ENCODE assay signal across 28 cellular contexts in the genomic region with DNA sequence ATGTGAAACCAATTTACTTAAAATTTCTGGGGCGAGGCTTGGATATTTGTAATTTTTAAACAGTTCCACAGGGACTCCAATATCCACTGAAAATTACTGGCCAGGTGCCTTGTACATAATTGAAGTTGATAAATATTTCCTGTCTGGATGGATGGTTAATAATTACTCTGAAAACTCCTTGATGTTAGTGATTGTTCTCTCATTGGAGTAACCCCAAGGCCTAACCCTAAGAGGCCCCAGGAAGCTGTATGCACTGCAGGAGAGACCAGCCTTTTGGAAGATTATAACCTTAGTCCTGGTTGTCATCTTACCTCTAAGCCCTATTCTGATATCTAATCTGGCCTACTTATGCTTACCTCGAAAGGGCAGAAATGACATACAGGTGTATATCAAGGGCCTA.
"Had no signal": no experiment of that assay in that cellular context is flagged by ENCODE, and none has a peak within 500 bp of the region (broad histone marks: within the 10 kb centered on the region; RNA-seq: fewer than 3 reads in every experiment).

No MANE protein-coding gene starts in this region.

- H3K27ac Mint-ChIP-seq: activated B cell treated with CpG ODN at 0.5 μM for 24 hours; activated CD8-positive, alpha-beta T cell treated with anti-CD3 and anti-CD28 coated beads for 36 hours; activated naive CD4-positive, alpha-beta T cell treated with anti-CD3 and anti-CD28 coated beads, Interleukin-2, amount 50 U/mL, for 72 hours; activated T-cell treated with anti-CD3 and anti-CD28 coated beads, Interleukin-2, amount 50 U/mL, for 72 hours; natural killer cell treated with Interleukin-12 subunit alpha and Interleukin-12 subunit beta and Interleukin-15 and Interleukin-18, amount 100 ng/mL, for 72 hours; stimulated activated memory B cell treated with anti-CD40 and anti-IgM and Interleukin-4, amounts not matched to agents 10 μg/mL and 1 μg/mL and 100 μg/mL, for 72 hours; stimulated activated naive CD8-positive, alpha-beta T cell treated with anti-CD3 and anti-CD28 coated beads, Interleukin-15, amount 100 ng/mL, for 72 hours; T-helper 17 cell had no signal

- H3K4me1 Mint-ChIP-seq: activated B cell treated with CpG ODN at 0.5 μM for 24 hours; stimulated activated memory B cell treated with anti-CD40 and anti-IgM and Interleukin-4, amounts not matched to agents 10 μg/mL and 1 μg/mL and 100 μg/mL, for 72 hours; stimulated activated naive CD8-positive, alpha-beta T cell treated with anti-CD3 and anti-CD28 coated beads, Interleukin-15, amount 100 ng/mL, for 72 hours had no signal

- H3K36me3 Mint-ChIP-seq: activated naive CD4-positive, alpha-beta T cell treated with anti-CD3 and anti-CD28 coated beads, Interleukin-2, amount 50 U/mL, for 72 hours; natural killer cell treated with Interleukin-12 subunit alpha and Interleukin-12 subunit beta and Interleukin-15 and Interleukin-18, amount 100 ng/mL, for 72 hours; stimulated activated memory B cell treated with anti-CD40 and anti-IgM and Interleukin-4, amounts not matched to agents 10 μg/mL and 1 μg/mL and 100 μg/mL, for 72 hours had no signal

- H3K4me3 ChIP-seq: esophagus squamous epithelium, prostate gland, sigmoid colon, smooth muscle cell, thyroid gland, upper lobe of left lung had no signal

- H3K27me3 ChIP-seq: esophagus squamous epithelium, sigmoid colon, thyroid gland, upper lobe of left lung had no signal

- H3K36me3 ChIP-seq: esophagus squamous epithelium, prostate gland, sigmoid colon, thyroid gland, upper lobe of left lung had no signal

- H3K9me3 Mint-ChIP-seq: activated CD8-positive, alpha-beta T cell treated with anti-CD3 and anti-CD28 coated beads for 36 hours; activated naive CD4-positive, alpha-beta T cell treated with anti-CD3 and anti-CD28 coated beads, Interleukin-2, amount 50 U/mL, for 72 hours; activated T-cell treated with anti-CD3 and anti-CD28 coated beads, Interleukin-2, amount 50 U/mL, for 72 hours; stimulated activated memory B cell treated with anti-CD40 and anti-IgM and Interleukin-4, amounts not matched to agents 10 μg/mL and 1 μg/mL and 100 μg/mL, for 72 hours; stimulated activated naive CD8-positive, alpha-beta T cell treated with anti-CD3 and anti-CD28 coated beads, Interleukin-15, amount 100 ng/mL, for 72 hours had no signal

- H3K27me3 Mint-ChIP-seq: activated B cell treated with CpG ODN at 0.5 μM for 24 hours; stimulated activated memory B cell treated with anti-CD40 and anti-IgM and Interleukin-4, amounts not matched to agents 10 μg/mL and 1 μg/mL and 100 μg/mL, for 72 hours had no signal

- ATAC-seq: activated CD8-positive, alpha-beta T cell treated with anti-CD3 and anti-CD28 coated beads for 36 hours; activated naive CD4-positive, alpha-beta T cell treated with anti-CD3 and anti-CD28 coated beads, Interleukin-2, amount 50 U/mL, for 72 hours; activated T-cell treated with anti-CD3 and anti-CD28 coated beads, Interleukin-2, amount 50 U/mL, for 72 hours; left cardiac atrium; natural killer cell treated with Interleukin-12 subunit alpha and Interleukin-12 subunit beta and Interleukin-15 and Interleukin-18, amount 100 ng/mL, for 72 hours; stimulated activated memory B cell treated with anti-CD40 and anti-IgM and Interleukin-4, amounts not matched to agents 10 μg/mL and 1 μg/mL and 100 μg/mL, for 72 hours; stimulated activated naive CD8-positive, alpha-beta T cell treated with anti-CD3 and anti-CD28 coated beads, Interleukin-15, amount 100 ng/mL, for 72 hours; T-helper 17 cell had no signal

- DNase-seq: activated B cell treated with CpG ODN at 0.5 μM for 24 hours; activated CD4-positive, alpha-beta T cell treated with anti-CD3 and anti-CD28 coated beads, Interleukin-2, amount 50 U/mL, for 1 hour; activated CD8-positive, alpha-beta T cell treated with anti-CD3 and anti-CD28 coated beads for 36 hours; activated naive CD4-positive, alpha-beta T cell; activated T-cell treated with anti-CD3 and anti-CD28 coated beads for 4 hours; activated T-cell treated with anti-CD3 and anti-CD28 coated beads, Interleukin-2, amount 50 U/mL, for 72 hours; effector CD8-positive, alpha-beta T cell; esophagus squamous epithelium; foreskin melanocyte; islet precursor cell; left cardiac atrium; mesenchymal stem cell; sigmoid colon; stimulated activated CD4-positive, alpha-beta T cell treated with anti-CD3 and anti-CD28 coated beads, Interleukin-1b, Interleukin-23, amount 100 ng/mL, for 48 hours; stimulated activated CD4-positive, alpha-beta T cell treated with anti-CD3 and anti-CD28 coated beads, Interleukin-4, amount 100 ng/mL, for 4 hours; stimulated activated CD8-positive, alpha-beta memory T cell treated with anti-CD3 and anti-CD28 coated beads, Interleukin-4, amount 100 ng/mL, for 48 hours; stimulated activated naive CD8-positive, alpha-beta T cell treated with anti-CD3 and anti-CD28 coated beads, Interleukin-15, amount 100 ng/mL, for 72 hours; substantia nigra; T-helper 17 cell; T1000; thyroid gland; upper lobe of left lung had no signal

- H3K9me3 ChIP-seq: esophagus squamous epithelium, prostate gland, sigmoid colon, thyroid gland, upper lobe of left lung had no signal

- H3K4me3 Mint-ChIP-seq: activated B cell treated with CpG ODN at 0.5 μM for 24 hours; activated CD8-positive, alpha-beta T cell treated with anti-CD3 and anti-CD28 coated beads for 36 hours; activated T-cell treated with anti-CD3 and anti-CD28 coated beads, Interleukin-2, amount 50 U/mL, for 72 hours; natural killer cell treated with Interleukin-12 subunit alpha and Interleukin-12 subunit beta and Interleukin-15 and Interleukin-18, amount 100 ng/mL, for 72 hours; stimulated activated memory B cell treated with anti-CD40 and anti-IgM and Interleukin-4, amounts not matched to agents 10 μg/mL and 1 μg/mL and 100 μg/mL, for 72 hours; stimulated activated naive CD8-positive, alpha-beta T cell treated with anti-CD3 and anti-CD28 coated beads, Interleukin-15, amount 100 ng/mL, for 72 hours; T-helper 17 cell had no signal

- H3K4me1 ChIP-seq: esophagus squamous epithelium, prostate gland, sigmoid colon, thyroid gland had no signal

- H3K27ac ChIP-seq: epithelial cell of prostate, esophagus squamous epithelium, prostate gland, sigmoid colon, thyroid gland, upper lobe of left lung had no signal
